In genomic region chr18:22194151-22194598, GRCh38 we compare ENCODE assay signal across 1 cellular context.
TF ChIP-seq lines count a peak whose summit lies in the region.

No MANE protein-coding gene starts in this region.

TF ChIP-seq in K562, 482 proteins besides CTCF, POLR2A, EP300 and RAD21 (continued from another document and continues in another):
- no peak for TF ChIP-seq HINFP (tag; conservative IDR thresholded peaks at IDR 0.05; ENCODE audit: low read depth)
- peak; percentile 55 for TF ChIP-seq HCFC1 (IDR thresholded peaks at IDR 0.05; ENCODE audit: low read depth, low read length)
- no peak for TF ChIP-seq SMAD2 (IDR thresholded peaks at IDR 0.05; ENCODE audit: low read depth, low read length)
- TF ChIP-seq ARID3A (IDR thresholded peaks at IDR 0.05; ENCODE audit: borderline replicate concordance, low read depth, low read length): no peak
- peak; percentile 97 for TF ChIP-seq POLR2AphosphoS5 (IDR thresholded peaks at IDR 0.05; ENCODE audit: control insufficient read depth, insufficient read depth, low read depth, low read length)
- no peak for TF ChIP-seq C11orf30 (IDR thresholded peaks at IDR 0.05; ENCODE audit: low read depth)
- TF ChIP-seq CREB5 (CRISPR knock-in tag; IDR thresholded peaks at IDR 0.05): no peak
- peak in 1 of 3 experiments; percentile 83; a peak in 2 of 6 replicates for TF ChIP-seq ZBTB11 (CRISPR knock-in tag; IDR thresholded peaks at IDR 0.05)
- TF ChIP-seq ID3 (CRISPR knock-in tag; IDR thresholded peaks at IDR 0.05): no peak
- TF ChIP-seq ID3 (tag; IDR thresholded peaks at IDR 0.05): peak; percentile 82
- no peak for TF ChIP-seq USF2 (CRISPR knock-in tag; IDR thresholded peaks at IDR 0.05)
- TF ChIP-seq ATF4 (CRISPR knock-in tag; IDR thresholded peaks at IDR 0.05): no peak; the same call in 1 of the 2 replicates
- no peak for TF ChIP-seq ZNF57 (CRISPR knock-in tag; IDR thresholded peaks at IDR 0.05)
- no peak for TF ChIP-seq ZNF518B (CRISPR knock-in tag; IDR thresholded peaks at IDR 0.05)
- peak in 1 of 2 experiments; percentile 79; a peak in 1 of 4 replicates for TF ChIP-seq ARNT (IDR thresholded peaks at IDR 0.05)
- no peak for TF ChIP-seq DIDO1 (tag; IDR thresholded peaks at IDR 0.05; ENCODE audit: low read depth)
- peak; percentile 89 for TF ChIP-seq STAT5A (IDR thresholded peaks at IDR 0.05; ENCODE audit: borderline replicate concordance, low read length)
- peak; percentile 32; the same call in 1 of the 2 replicates for TF ChIP-seq ZNF740 (CRISPR knock-in tag; IDR thresholded peaks at IDR 0.05)
- no peak for TF ChIP-seq ZNF740 (tag; IDR thresholded peaks at IDR 0.05)
- no peak for TF ChIP-seq STAT6 (CRISPR knock-in tag; IDR thresholded peaks at IDR 0.05)
- TF ChIP-seq EZH2 (IDR thresholded peaks at IDR 0.05; ENCODE audit: borderline replicate concordance, low read depth, low read length): no peak
- TF ChIP-seq CUX1 (CRISPR knock-in tag; IDR thresholded peaks at IDR 0.05): no peak
- TF ChIP-seq SMARCA5 (IDR thresholded peaks at IDR 0.05): no peak
- TF ChIP-seq E2F5 (CRISPR knock-in tag; IDR thresholded peaks at IDR 0.05): no peak
- peak; percentile 96 for TF ChIP-seq CBFA2T2 (conservative IDR thresholded peaks at IDR 0.05)
- no peak for TF ChIP-seq PTRF (tag; IDR thresholded peaks at IDR 0.05)
